Comparison of ENCODE assay signal across 1 cellular context in the genomic region with DNA sequence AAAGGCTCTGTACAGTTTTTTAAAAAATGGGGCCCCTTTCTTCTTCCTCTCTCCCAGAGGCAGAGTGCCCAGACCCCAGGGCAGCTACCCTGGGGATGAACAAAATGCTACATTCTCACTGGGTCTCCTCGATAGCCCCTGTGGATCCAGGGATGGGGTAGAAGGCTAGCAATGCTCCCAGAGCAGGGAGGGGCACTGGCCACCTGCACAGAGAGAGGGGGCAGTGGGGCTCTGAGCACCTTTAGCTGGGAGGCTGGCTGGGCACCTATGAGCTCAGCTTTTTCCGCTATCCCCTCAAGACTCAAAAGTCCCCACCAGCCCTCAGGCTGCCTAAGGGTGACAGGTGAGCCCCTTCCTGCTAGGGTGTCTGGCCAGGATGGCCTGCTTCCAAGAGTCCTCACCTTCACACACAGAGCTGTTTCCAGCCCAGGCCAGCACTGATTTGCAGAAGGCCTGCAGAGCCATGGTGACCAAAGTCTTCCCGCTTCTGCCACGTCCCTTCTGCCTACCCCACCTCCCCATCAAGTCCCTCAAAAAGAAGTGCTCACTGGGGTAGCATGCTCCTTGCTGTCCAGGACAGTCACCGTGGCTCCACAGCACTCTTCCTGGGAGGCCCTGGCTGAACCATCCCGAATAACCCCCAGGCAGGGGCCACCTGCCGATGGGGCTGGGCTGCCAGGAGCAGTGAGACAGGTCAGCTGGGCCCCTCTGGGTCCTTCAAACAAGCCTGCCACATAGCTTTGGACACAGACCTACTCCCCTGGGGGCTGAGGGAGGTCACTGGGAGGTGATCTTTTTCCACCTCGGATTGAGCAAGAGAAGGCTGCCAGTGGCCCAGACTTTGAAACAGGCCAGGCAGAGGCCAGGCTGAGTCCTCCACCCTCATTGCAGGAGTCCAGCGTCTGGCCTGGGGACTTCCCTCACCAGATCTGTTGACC.
A peak's percentile ranks its signal among the peaks of the same experiment; 100 is the strongest.
TF ChIP-seq lines count a peak whose summit lies in the region.

No MANE protein-coding gene starts in this region.

TF ChIP-seq in HepG2, 621 proteins besides CTCF, POLR2A, EP300 and RAD21 (continued from another document and continues in another):
- TF ChIP-seq ZBED4 (CRISPR knock-in tag; IDR thresholded peaks at IDR 0.05; ENCODE audit: borderline replicate concordance) (peak; percentile 89; the same call in 1 of the 2 replicates), ZBTB7A (CRISPR knock-in tag; IDR thresholded peaks at IDR 0.05) (peak; percentile 28; the same call in 1 of the 2 replicates), CCDC6 (CRISPR knock-in tag; IDR thresholded peaks at IDR 0.05) (peak; percentile 61), POGZ (CRISPR knock-in tag; IDR thresholded peaks at IDR 0.05) (peak; percentile 38; the same call in 1 of the 2 replicates), ZBTB34 (CRISPR knock-in tag; IDR thresholded peaks at IDR 0.05) (peak; percentile 67), ZNF33B (CRISPR knock-in tag; IDR thresholded peaks at IDR 0.05) (peak; percentile 54; the same call in 1 of the 2 replicates), ZNF792 (CRISPR knock-in tag; IDR thresholded peaks at IDR 0.05) (peak; percentile 80), ZMAT3 (CRISPR knock-in tag; conservative IDR thresholded peaks at IDR 0.05) (no peak; the same call in 1 of the 2 replicates), PAF1 (CRISPR knock-in tag; IDR thresholded peaks at IDR 0.05) (no peak; the same call in 1 of the 2 replicates), ZNF18 (CRISPR knock-in tag; IDR thresholded peaks at IDR 0.05; ENCODE audit: insufficient replicate concordance) (peak; percentile 39), RXRA (CRISPR knock-in tag; IDR thresholded peaks at IDR 0.05) (peak; percentile 99), HIVEP1 (CRISPR knock-in tag; IDR thresholded peaks at IDR 0.05) (peak; percentile 95), GZF1 (CRISPR knock-in tag; IDR thresholded peaks at IDR 0.05) (0 out of 2 replicates have a peak, but pooled peaks have one; percentile 39), ZNF317 (CRISPR knock-in tag; IDR thresholded peaks at IDR 0.05) (0 out of 2 replicates have a peak, but pooled peaks have one; percentile 35), BRF2 (CRISPR knock-in tag; IDR thresholded peaks at IDR 0.05) (no peak), GPN1 (CRISPR knock-in tag; IDR thresholded peaks at IDR 0.05; ENCODE audit: borderline replicate concordance) (no peak), SRSF9 (IDR thresholded peaks at IDR 0.05; ENCODE audit: borderline replicate concordance, insufficient read depth, low read depth, low read length, poor library complexity, severe bottlenecking) (no peak), ZC3H4 (CRISPR knock-in tag; IDR thresholded peaks at IDR 0.05; ENCODE audit: borderline replicate concordance) (no peak), NFIB (CRISPR knock-in tag; IDR thresholded peaks at IDR 0.05; ENCODE audit: borderline replicate concordance) (no peak), MAZ (IDR thresholded peaks at IDR 0.05; ENCODE audit: borderline replicate concordance, low read depth, low read length) (peak; percentile 88), MAZ (CRISPR knock-in tag; IDR thresholded peaks at IDR 0.05; ENCODE audit: low read depth) (peak; percentile 65; the same call in 1 of the 2 replicates), NKX3-1 (CRISPR knock-in tag; IDR thresholded peaks at IDR 0.05) (peak; percentile 20; the same call in 1 of the 2 replicates), ZNF224 (CRISPR knock-in tag; IDR thresholded peaks at IDR 0.05) (no peak), ZSCAN22 (CRISPR knock-in tag; IDR thresholded peaks at IDR 0.05) (peak; percentile 79; the same call in 1 of the 2 replicates), HIC2 (CRISPR knock-in tag; IDR thresholded peaks at IDR 0.05; ENCODE audit: low read depth) (peak; percentile 84), ZNF576 (CRISPR knock-in tag; IDR thresholded peaks at IDR 0.05) (no peak), TP53 (CRISPR knock-in tag; conservative IDR thresholded peaks at IDR 0.05) (no peak), ZNF616 (CRISPR knock-in tag; IDR thresholded peaks at IDR 0.05; ENCODE audit: low read depth) (no peak), STAT5B (CRISPR knock-in tag; IDR thresholded peaks at IDR 0.05) (no peak), MYPOP (CRISPR knock-in tag; IDR thresholded peaks at IDR 0.05) (peak; percentile 74; the same call in 1 of the 2 replicates), ZNF143 (CRISPR knock-in tag; IDR thresholded peaks at IDR 0.05) (no peak)
- TF ChIP-seq, protein P1, sequence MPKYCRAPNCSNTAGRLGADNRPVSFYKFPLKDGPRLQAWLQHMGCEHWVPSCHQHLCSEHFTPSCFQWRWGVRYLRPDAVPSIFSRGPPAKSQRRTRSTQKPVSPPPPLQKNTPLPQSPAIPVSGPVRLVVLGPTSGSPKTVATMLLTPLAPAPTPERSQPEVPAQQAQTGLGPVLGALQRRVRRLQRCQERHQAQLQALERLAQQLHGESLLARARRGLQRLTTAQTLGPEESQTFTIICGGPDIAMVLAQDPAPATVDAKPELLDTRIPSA (CRISPR knock-in tag; IDR thresholded peaks at IDR 0.05; ENCODE audit: borderline replicate concordance) = no peak
- TF ChIP-seq, protein P2, sequence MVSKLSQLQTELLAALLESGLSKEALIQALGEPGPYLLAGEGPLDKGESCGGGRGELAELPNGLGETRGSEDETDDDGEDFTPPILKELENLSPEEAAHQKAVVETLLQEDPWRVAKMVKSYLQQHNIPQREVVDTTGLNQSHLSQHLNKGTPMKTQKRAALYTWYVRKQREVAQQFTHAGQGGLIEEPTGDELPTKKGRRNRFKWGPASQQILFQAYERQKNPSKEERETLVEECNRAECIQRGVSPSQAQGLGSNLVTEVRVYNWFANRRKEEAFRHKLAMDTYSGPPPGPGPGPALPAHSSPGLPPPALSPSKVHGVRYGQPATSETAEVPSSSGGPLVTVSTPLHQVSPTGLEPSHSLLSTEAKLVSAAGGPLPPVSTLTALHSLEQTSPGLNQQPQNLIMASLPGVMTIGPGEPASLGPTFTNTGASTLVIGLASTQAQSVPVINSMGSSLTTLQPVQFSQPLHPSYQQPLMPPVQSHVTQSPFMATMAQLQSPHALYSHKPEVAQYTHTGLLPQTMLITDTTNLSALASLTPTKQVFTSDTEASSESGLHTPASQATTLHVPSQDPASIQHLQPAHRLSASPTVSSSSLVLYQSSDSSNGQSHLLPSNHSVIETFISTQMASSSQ (IDR thresholded peaks at IDR 0.05; ENCODE audit: low read depth) = peak; percentile 47; the same call in 1 of the 2 replicates
- TF ChIP-seq, protein P2 (CRISPR knock-in tag; IDR thresholded peaks at IDR 0.05; ENCODE audit: borderline replicate concordance) = peak; percentile 87; the same call in 1 of the 2 replicates
- TF ChIP-seq, protein P3, sequence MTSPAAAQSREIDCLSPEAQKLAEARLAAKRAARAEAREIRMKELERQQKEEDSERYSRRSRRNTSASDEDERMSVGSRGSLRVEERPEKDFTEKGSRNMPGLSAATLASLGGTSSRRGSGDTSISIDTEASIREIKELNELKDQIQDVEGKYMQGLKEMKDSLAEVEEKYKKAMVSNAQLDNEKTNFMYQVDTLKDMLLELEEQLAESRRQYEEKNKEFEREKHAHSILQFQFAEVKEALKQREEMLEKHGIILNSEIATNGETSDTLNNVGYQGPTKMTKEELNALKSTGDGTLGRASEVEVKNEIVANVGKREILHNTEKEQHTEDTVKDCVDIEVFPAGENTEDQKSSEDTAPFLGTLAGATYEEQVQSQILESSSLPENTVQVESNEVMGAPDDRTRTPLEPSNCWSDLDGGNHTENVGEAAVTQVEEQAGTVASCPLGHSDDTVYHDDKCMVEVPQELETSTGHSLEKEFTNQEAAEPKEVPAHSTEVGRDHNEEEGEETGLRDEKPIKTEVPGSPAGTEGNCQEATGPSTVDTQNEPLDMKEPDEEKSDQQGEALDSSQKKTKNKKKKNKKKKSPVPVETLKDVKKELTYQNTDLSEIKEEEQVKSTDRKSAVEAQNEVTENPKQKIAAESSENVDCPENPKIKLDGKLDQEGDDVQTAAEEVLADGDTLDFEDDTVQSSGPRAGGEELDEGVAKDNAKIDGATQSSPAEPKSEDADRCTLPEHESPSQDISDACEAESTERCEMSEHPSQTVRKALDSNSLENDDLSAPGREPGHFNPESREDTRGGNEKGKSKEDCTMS (CRISPR knock-in tag; conservative IDR thresholded peaks at IDR 0.05) = no peak
